ENCODE assay signal across 9 cellular contexts in the genomic region with DNA sequence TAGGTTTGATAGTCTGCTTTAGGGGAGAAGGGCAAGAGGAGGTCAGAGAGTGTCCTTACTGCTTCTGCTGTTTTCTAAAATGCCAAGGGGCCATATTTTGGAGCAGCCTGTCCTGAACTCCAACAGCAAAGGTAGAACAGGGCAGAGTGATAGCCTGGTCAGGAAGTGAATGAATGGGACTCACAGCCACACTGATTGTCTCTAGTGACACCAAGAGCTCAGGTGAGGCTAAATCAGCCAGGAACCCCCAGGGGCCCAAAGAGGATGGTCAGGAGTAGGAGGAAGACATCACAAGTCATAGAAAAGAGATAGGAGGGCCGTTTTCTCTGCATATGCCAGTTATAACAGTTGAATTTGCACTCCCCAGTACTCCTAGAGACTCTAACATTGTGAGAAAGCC.
DNase-seq lines count a peak whose midpoint lies in the region; ATAC-seq, FAIRE-seq and TF ChIP-seq lines count a peak whose summit lies in the region.
"Had no signal": no experiment of that assay in that cellular context is flagged by ENCODE, and none has a peak within 500 bp of the region (broad histone marks: within the 10 kb centered on the region; RNA-seq: fewer than 3 reads in every experiment).

No MANE protein-coding gene starts in this region.

- TF ChIP-seq CTCF in HFFc6 (IDR thresholded peaks at IDR 0.05) (no peak), Loucy (conservative IDR thresholded peaks at IDR 0.05; ENCODE audit: low read length) (peak; percentile 23; the same call in 1 of the 2 replicates)

- H3K27me3 ChIP-seq in Loucy (ENCODE audit: insufficient read depth, low read length, poor library complexity, severe bottlenecking): no peaks in the 10 kb centered on the region

- DNase-seq in HFFc6 (no peak), memory B cell (ENCODE audit: low spot score in 2 of 2) (no peak), NCI-H82 treated with DMSO at 0.1 percent for 48 hours (lab: John Stamatoyannopoulos, UW; ENCODE audit: unreplicated experiment) (no peak), H54 (ENCODE audit: insufficient read length, low spot score) (no peak), midbrain (lab: John Stamatoyannopoulos, UW) (no peak)
- DNase-seq: erythroblast had no signal

- peak overlapping the region; percentile 42 for H3K4me2 ChIP-seq in Loucy (ENCODE audit: low read depth, low read length, poor library complexity, severe bottlenecking)

- no peaks in the 10 kb centered on the region for H3K9me2 ChIP-seq in Loucy (replicated peaks; ENCODE audit: low read depth, low read length)

- no peak overlapping the region for H2AFZ ChIP-seq in Loucy (ENCODE audit: low read length)

- H3K9me3 ChIP-seq in Loucy (ENCODE audit: insufficient read depth, low read depth, low read length): no peaks in the 10 kb centered on the region

- H3F3A ChIP-seq in Loucy (ENCODE audit: low read depth): 0 out of 2 replicates have a peak, but pooled peaks cover 4% of the 10 kb centered on the region

- H3K4me3 Mint-ChIP-seq in HFFc6 (peak overlapping the region; percentile 12; the same call in 1 of the 2 replicates), memory B cell (no peak overlapping the region)

- H3K9me3 Mint-ChIP-seq in HFFc6: no peaks in the 10 kb centered on the region
- H3K9me3 Mint-ChIP-seq in memory B cell: no peaks in the 10 kb centered on the region

- ATAC-seq in GM18868 (IDR thresholded peaks at IDR 0.05; ENCODE audit: unreplicated experiment) (peak; percentile 8), memory B cell (ENCODE audit: low read depth) (peak; percentile 23), GM21526 (IDR thresholded peaks at IDR 0.05; ENCODE audit: low FRiP score, unreplicated experiment) (no peak)

- H3K4me1 ChIP-seq in Loucy (ENCODE audit: insufficient read depth, low read length, poor library complexity, severe bottlenecking): peaks cover 68% of the 10 kb centered on the region

- H3K27me3 Mint-ChIP-seq in HFFc6 (ENCODE audit: insufficient read depth): no peaks in the 10 kb centered on the region
- H3K27me3 Mint-ChIP-seq in memory B cell: no peaks in the 10 kb centered on the region

- peak overlapping the region; percentile 34 for H3K9ac ChIP-seq in Loucy (ENCODE audit: low read depth, low read length, poor library complexity, severe bottlenecking)

- H3K4me1 Mint-ChIP-seq in HFFc6 (ENCODE audit: low read depth): peaks cover 48% of the 10 kb centered on the region
- H3K4me1 Mint-ChIP-seq in memory B cell: peaks cover 21% of the 10 kb centered on the region

- FAIRE-seq in H54 (lab: Jason Lieb, UNC): no peak

- H3K36me3 ChIP-seq in Loucy (ENCODE audit: insufficient read depth, low read length): no peaks in the 10 kb centered on the region

- H3K36me3 Mint-ChIP-seq in HFFc6 (ENCODE audit: low read depth) (peaks cover 4% of the 10 kb centered on the region; the same call in 1 of the 2 replicates), memory B cell (no peaks in the 10 kb centered on the region)

- H3K27ac Mint-ChIP-seq in HFFc6: peak overlapping the region; percentile 26
- no peak overlapping the region for H3K27ac Mint-ChIP-seq in memory B cell

- no peak overlapping the region for H3K4me3 ChIP-seq in Loucy (ENCODE audit: low read length, poor library complexity, severe bottlenecking)

- H4K20me1 ChIP-seq in Loucy (ENCODE audit: insufficient read depth, low read length, poor library complexity, severe bottlenecking): no peaks in the 10 kb centered on the region

- H3K79me2 ChIP-seq in Loucy (ENCODE audit: insufficient read depth, low read length): no peaks in the 10 kb centered on the region

- no peak for TF ChIP-seq POLR2A in H54 (IDR thresholded peaks at IDR 0.05; ENCODE audit: low read depth, low read length)
